8 cellular contexts compared by ENCODE assay signal in genomic region chr1:155648207-155649147, GRCh38. TPM values are rescaled to one million over a fixed set of nuclear protein-coding genes. Genes with fewer than 3 reads are reported as not detected.
DNase-seq lines count a peak whose midpoint lies in the region; ATAC-seq, FAIRE-seq and TF ChIP-seq lines count a peak whose summit lies in the region.

No MANE protein-coding gene starts in this region.

- no peak overlapping the region for H3K4me3 ChIP-seq in endothelial cell of umbilical vein (replicated peaks in 1 of 3; ENCODE audit: insufficient read depth in 1 of 3, low read depth in 1 of 3, low read length in 3 of 3)
- no peak overlapping the region for H3K4me3 ChIP-seq in naive thymus-derived CD4-positive, alpha-beta T cell (ENCODE audit: low read length)

- no peaks in the 10 kb centered on the region for H3K9me3 Mint-ChIP-seq in activated naive CD8-positive, alpha-beta T cell treated with anti-CD3 and anti-CD28 coated beads, Interleukin-2, amount 50 U/mL, for 24 hours
- H3K9me3 Mint-ChIP-seq in activated naive CD8-positive, alpha-beta T cell treated with anti-CD3 and anti-CD28 coated beads for 36 hours = no peaks in the 10 kb centered on the region
- H3K9me3 Mint-ChIP-seq in naive thymus-derived CD4-positive, alpha-beta T cell = peaks cover 0 to 4% (median 0%) of the 10 kb centered on the region in 11 donors
- peaks cover 1% of the 10 kb centered on the region for H3K9me3 Mint-ChIP-seq in activated naive CD4-positive, alpha-beta T cell treated with anti-CD3 and anti-CD28 coated beads for 36 hours

- peak; percentile 77 for ATAC-seq in activated naive CD8-positive, alpha-beta T cell treated with anti-CD3 and anti-CD28 coated beads, Interleukin-2, amount 50 U/mL, for 24 hours
- peak; percentile 67 for ATAC-seq in naive thymus-derived CD4-positive, alpha-beta T cell
- no peak for ATAC-seq in GM21360 (IDR thresholded peaks at IDR 0.05; ENCODE audit: unreplicated experiment)

- no peak for TF ChIP-seq POLR2A in endothelial cell of umbilical vein (IDR thresholded peaks at IDR 0.05; ENCODE audit: low read depth, low read length)

- no peak overlapping the region for H3K27ac ChIP-seq in endothelial cell of umbilical vein (ENCODE audit: insufficient read depth, low read depth, low read length)
- no peak overlapping the region for H3K27ac ChIP-seq in naive thymus-derived CD4-positive, alpha-beta T cell (ENCODE audit: low read depth, low read length)

- dilution Hi-C loops in endothelial cell of umbilical vein (cut with MboI; ENCODE audit: extremely low pct_ligation_motif_present, low sequenced_read_pairs) = no loop called here

- H4K20me1 ChIP-seq in endothelial cell of umbilical vein (replicated peaks; ENCODE audit: control insufficient read depth, extremely low read depth, insufficient read depth, low read length) = no peaks in the 10 kb centered on the region

- peaks cover 7% of the 10 kb centered on the region for H3K4me1 ChIP-seq in endothelial cell of umbilical vein (ENCODE audit: control insufficient read depth, extremely low read depth, insufficient read depth, low read length)
- no peaks in the 10 kb centered on the region for H3K4me1 ChIP-seq in naive thymus-derived CD4-positive, alpha-beta T cell (ENCODE audit: control insufficient read depth in 2 of 2, insufficient read depth in 2 of 2, low read length in 2 of 2)

- H3K9ac ChIP-seq in endothelial cell of umbilical vein (replicated peaks; ENCODE audit: extremely low read depth, insufficient read depth, low read length) = no peak overlapping the region

- H3K9me3 ChIP-seq in endothelial cell of umbilical vein (replicated peaks; ENCODE audit: control insufficient read depth, insufficient read depth, low read length) = no peaks in the 10 kb centered on the region
- peaks cover 0 to under 1% (median 0%) of the 10 kb centered on the region in 3 experiments for H3K9me3 ChIP-seq in naive thymus-derived CD4-positive, alpha-beta T cell (ENCODE audit: control insufficient read depth in 2 of 3, low read length in 3 of 3)

- H3K4me3 Mint-ChIP-seq in activated naive CD8-positive, alpha-beta T cell treated with anti-CD3 and anti-CD28 coated beads, Interleukin-2, amount 50 U/mL, for 24 hours = no peak overlapping the region
- H3K4me3 Mint-ChIP-seq in activated naive CD8-positive, alpha-beta T cell treated with anti-CD3 and anti-CD28 coated beads for 36 hours = no peak overlapping the region
- H3K4me3 Mint-ChIP-seq in naive thymus-derived CD4-positive, alpha-beta T cell = no peak overlapping the region
- H3K4me3 Mint-ChIP-seq in activated naive CD4-positive, alpha-beta T cell treated with anti-CD3 and anti-CD28 coated beads for 36 hours = no peak overlapping the region

- no peak overlapping the region for H3K27ac Mint-ChIP-seq in activated naive CD8-positive, alpha-beta T cell treated with anti-CD3 and anti-CD28 coated beads, Interleukin-2, amount 50 U/mL, for 24 hours
- H3K27ac Mint-ChIP-seq in activated naive CD8-positive, alpha-beta T cell treated with anti-CD3 and anti-CD28 coated beads for 36 hours = no peak overlapping the region
- H3K27ac Mint-ChIP-seq in naive thymus-derived CD4-positive, alpha-beta T cell = no peak overlapping the region
- H3K27ac Mint-ChIP-seq in activated naive CD4-positive, alpha-beta T cell treated with anti-CD3 and anti-CD28 coated beads for 36 hours = no peak overlapping the region

- peak; percentile 95 for FAIRE-seq in endothelial cell of umbilical vein (lab: Jason Lieb, UNC)

- no peaks in the 10 kb centered on the region for H3K36me3 Mint-ChIP-seq in activated naive CD8-positive, alpha-beta T cell treated with anti-CD3 and anti-CD28 coated beads, Interleukin-2, amount 50 U/mL, for 24 hours (ENCODE audit: low read depth)
- H3K36me3 Mint-ChIP-seq in activated naive CD8-positive, alpha-beta T cell treated with anti-CD3 and anti-CD28 coated beads for 36 hours = no peaks in the 10 kb centered on the region
- peaks cover 0 to 8% (median 2%) of the 10 kb centered on the region in 5 donors for H3K36me3 Mint-ChIP-seq in naive thymus-derived CD4-positive, alpha-beta T cell
- no peaks in the 10 kb centered on the region for H3K36me3 Mint-ChIP-seq in activated naive CD4-positive, alpha-beta T cell treated with anti-CD3 and anti-CD28 coated beads for 36 hours (ENCODE audit: low read depth)

- no peak for DNase-seq in activated naive CD8-positive, alpha-beta T cell treated with anti-CD3 and anti-CD28 coated beads, Interleukin-2, amount 50 U/mL, for 24 hours
- no peak for DNase-seq in activated naive CD8-positive, alpha-beta T cell treated with anti-CD3 and anti-CD28 coated beads for 36 hours
- peak; percentile 96 for DNase-seq in RKO (ENCODE audit: low spot score)
- DNase-seq in endothelial cell of umbilical vein (ENCODE audit: low read depth, low spot score) = peak; percentile 87
- no peak for DNase-seq in naive thymus-derived CD4-positive, alpha-beta T cell
- DNase-seq in NCI-H1105 treated with DMSO at 0.1 percent for 48 hours (lab: John Stamatoyannopoulos, UW) = no peak
- no peak for DNase-seq in activated naive CD4-positive, alpha-beta T cell treated with anti-CD3 and anti-CD28 coated beads for 36 hours

- H3K36me3 ChIP-seq in endothelial cell of umbilical vein (ENCODE audit: control insufficient read depth in 2 of 2, extremely low read depth in 1 of 2, insufficient read depth in 2 of 2, low read length in 2 of 2) = no peaks in the 10 kb centered on the region
- no peaks in the 10 kb centered on the region for H3K36me3 ChIP-seq in naive thymus-derived CD4-positive, alpha-beta T cell (ENCODE audit: control insufficient read depth in 2 of 3, insufficient read depth in 3 of 3, low read length in 3 of 3)

- H3K4me2 ChIP-seq in endothelial cell of umbilical vein (ENCODE audit: insufficient read depth, low read length) = peak overlapping the region; percentile 23

- BruUV-seq in endothelial cell of umbilical vein (replicated peaks; lab: Mats Ljungman, UMichigan) = no TSS peak

- H2AFZ ChIP-seq in endothelial cell of umbilical vein (ENCODE audit: low read depth, low read length) = peak overlapping the region; percentile 41

- POLR2A ChIA-PET in endothelial cell of umbilical vein (lab: Charles Lee) = interaction anchor here (0.7 kb wide), 1 partner anchor 27 kb away, joined by 10 read pairs; no protein-coding TSS in a partner anchor
- POLR2A ChIA-PET in naive thymus-derived CD4-positive, alpha-beta T cell (lab: Charles Lee) = interaction anchor here (0.9 kb wide), 1 partner anchor 241 kb away, joined by 3 read pairs; no protein-coding TSS in a partner anchor

- intact Hi-C loops in endothelial cell of umbilical vein (cut with micrococcal nuclease) = loop anchor here (1.0 to 5.0 kb wide), 3 partner anchors 56 to 398 kb away; partner anchors contain the start of gene RUSC1
- intact Hi-C loops in naive thymus-derived CD4-positive, alpha-beta T cell (cut with micrococcal nuclease) = no loop called here
- intact Hi-C loops in activated naive CD4-positive, alpha-beta T cell treated with anti-CD3 and anti-CD28 coated beads for 36 hours (cut with micrococcal nuclease) = no loop called here

- no peaks in the 10 kb centered on the region for H3K79me2 ChIP-seq in endothelial cell of umbilical vein (ENCODE audit: control insufficient read depth, insufficient read depth, low read length)

- no peaks in the 10 kb centered on the region for H3K27me3 ChIP-seq in endothelial cell of umbilical vein (ENCODE audit: control insufficient read depth in 2 of 2, insufficient read depth in 2 of 2, low read length in 2 of 2)
- H3K27me3 ChIP-seq in naive thymus-derived CD4-positive, alpha-beta T cell (ENCODE audit: control insufficient read depth in 2 of 2, insufficient read depth in 2 of 2, low read length in 2 of 2) = no peaks in the 10 kb centered on the region

- peak; percentile 44 to 53 for TF ChIP-seq CTCF in endothelial cell of umbilical vein (IDR thresholded peaks at IDR 0.05; ENCODE audit: extremely low read depth in 1 of 2, insufficient read depth in 1 of 2, low read depth in 1 of 2, low read length in 2 of 2)

- no peaks in the 10 kb centered on the region for H3K27me3 Mint-ChIP-seq in activated naive CD8-positive, alpha-beta T cell treated with anti-CD3 and anti-CD28 coated beads, Interleukin-2, amount 50 U/mL, for 24 hours
- no peaks in the 10 kb centered on the region for H3K27me3 Mint-ChIP-seq in activated naive CD8-positive, alpha-beta T cell treated with anti-CD3 and anti-CD28 coated beads for 36 hours
- peaks cover 0 to 13% (median 4%) of the 10 kb centered on the region in 5 donors for H3K27me3 Mint-ChIP-seq in naive thymus-derived CD4-positive, alpha-beta T cell
- H3K27me3 Mint-ChIP-seq in activated naive CD4-positive, alpha-beta T cell treated with anti-CD3 and anti-CD28 coated beads for 36 hours (ENCODE audit: low read depth) = no peaks in the 10 kb centered on the region

- CTCF ChIA-PET in endothelial cell of umbilical vein (lab: Charles Lee) = interaction anchor here (0.5 to 1.6 kb wide), 22 partner anchors 10 to 652 kb away, joined by 3 to 29 read pairs (median 4); partner anchors contain the start of genes CLK2, FDPS, MTX1 and SCAMP3
- CTCF ChIA-PET in naive thymus-derived CD4-positive, alpha-beta T cell (lab: Charles Lee) = no interaction called here
- CTCF ChIA-PET in activated naive CD4-positive, alpha-beta T cell treated with anti-CD3 and anti-CD28 coated beads for 36 hours (lab: Charles Lee) = interaction anchor here (0.7 to 0.8 kb wide), 2 partner anchors 363 to 400 kb away, joined by 3 read pairs; no protein-coding TSS in a partner anchor

- peaks cover 2% of the 10 kb centered on the region for H3K4me1 Mint-ChIP-seq in activated naive CD8-positive, alpha-beta T cell treated with anti-CD3 and anti-CD28 coated beads, Interleukin-2, amount 50 U/mL, for 24 hours
- H3K4me1 Mint-ChIP-seq in activated naive CD8-positive, alpha-beta T cell treated with anti-CD3 and anti-CD28 coated beads for 36 hours = no peaks in the 10 kb centered on the region
- peaks cover 0 to 7% (median 0%) of the 10 kb centered on the region in 7 donors for H3K4me1 Mint-ChIP-seq in naive thymus-derived CD4-positive, alpha-beta T cell
- peaks cover 3% of the 10 kb centered on the region for H3K4me1 Mint-ChIP-seq in activated naive CD4-positive, alpha-beta T cell treated with anti-CD3 and anti-CD28 coated beads for 36 hours (ENCODE audit: low read depth)

- H3K9me1 ChIP-seq in endothelial cell of umbilical vein (replicated peaks; ENCODE audit: control insufficient read depth, extremely low read depth, insufficient read depth, low read length) = no peaks in the 10 kb centered on the region

RNA-seq across cellular contexts. Expression of gene MSTO1, which starts 38.5 kb away (rescaled TPM):
- total RNA-seq in activated naive CD8-positive, alpha-beta T cell treated with anti-CD3 and anti-CD28 coated beads for 36 hours = 10 to 100 TPM; 85.1 to 99.1 TPM
- total RNA-seq in endothelial cell of umbilical vein = 51.9 and 52.5 TPM in 2 replicates
- polyA plus RNA-seq in endothelial cell of umbilical vein = 36.8 and 44.4 TPM in 2 replicates
- 18.4 and 22.0 TPM in 2 replicates for polyA plus RNA-seq in endothelial cell of umbilical vein (2011; cell fraction: cytosol; rRNA removed)
- polyA plus RNA-seq in endothelial cell of umbilical vein (2011; cell fraction: nucleus; rRNA removed) = 144 and 152 TPM in 2 replicates
- polyA plus RNA-seq in endothelial cell of umbilical vein (2012) = 33.1 and 37.9 TPM in 2 replicates
- polyA minus RNA-seq in endothelial cell of umbilical vein = 43.7 and 49.8 TPM in 2 replicates
- polyA minus RNA-seq in endothelial cell of umbilical vein (2011; cell fraction: cytosol; rRNA and poly(A)+ RNA removed) = 20.1 TPM
- 65.6 and 70.0 TPM in 2 replicates for polyA minus RNA-seq in endothelial cell of umbilical vein (2011; cell fraction: nucleus; rRNA and poly(A)+ RNA removed)
- total RNA-seq in naive thymus-derived CD4-positive, alpha-beta T cell = 100 to 1,000 TPM in 2 of 5 experiments, 10 to 100 TPM in 3; 54.8 to 129 (median 76.7) TPM
- 10 to 100 TPM; 15.6 to 26.8 TPM for polyA plus RNA-seq in naive thymus-derived CD4-positive, alpha-beta T cell
- 10 to 100 TPM; 58.6 to 63.1 TPM for total RNA-seq in activated naive CD4-positive, alpha-beta T cell treated with anti-CD3 and anti-CD28 coated beads for 36 hours

RNA-seq across cellular contexts. Expression of gene YY1AP1, which starts 40.1 kb away (rescaled TPM):
- total RNA-seq in activated naive CD8-positive, alpha-beta T cell treated with anti-CD3 and anti-CD28 coated beads for 36 hours = 10 to 100 TPM; 66.8 to 67.0 TPM
- total RNA-seq in endothelial cell of umbilical vein = 42.0 and 42.3 TPM in 2 replicates
- 46.4 and 46.9 TPM in 2 replicates for polyA plus RNA-seq in endothelial cell of umbilical vein
- polyA plus RNA-seq in endothelial cell of umbilical vein (2011; cell fraction: cytosol; rRNA removed) = 53.1 and 53.8 TPM in 2 replicates
- polyA plus RNA-seq in endothelial cell of umbilical vein (2011; cell fraction: nucleus; rRNA removed) = 69.0 and 79.3 TPM in 2 replicates
- 23.7 and 30.9 TPM in 2 replicates for polyA plus RNA-seq in endothelial cell of umbilical vein (2012)
- polyA minus RNA-seq in endothelial cell of umbilical vein = 40.2 and 41.9 TPM in 2 replicates
- polyA minus RNA-seq in endothelial cell of umbilical vein (2011; cell fraction: cytosol; rRNA and poly(A)+ RNA removed) = 45.2 TPM
- polyA minus RNA-seq in endothelial cell of umbilical vein (2011; cell fraction: nucleus; rRNA and poly(A)+ RNA removed) = 21.9 and 32.8 TPM in 2 replicates
- total RNA-seq in naive thymus-derived CD4-positive, alpha-beta T cell = 100 to 1,000 TPM in 2 of 5 experiments, 10 to 100 TPM in 3; 81.2 to 130 (median 88.2) TPM
- 10 to 100 TPM; 37.4 to 59.3 TPM for polyA plus RNA-seq in naive thymus-derived CD4-positive, alpha-beta T cell
- 10 to 100 TPM; 54.8 to 59.5 TPM for total RNA-seq in activated naive CD4-positive, alpha-beta T cell treated with anti-CD3 and anti-CD28 coated beads for 36 hours

RNA-seq across cellular contexts. Expression of gene DAP3, which starts 40.4 kb away (rescaled TPM):
- 100 to 1,000 TPM; 148 to 151 TPM for total RNA-seq in activated naive CD8-positive, alpha-beta T cell treated with anti-CD3 and anti-CD28 coated beads for 36 hours
- total RNA-seq in endothelial cell of umbilical vein = 98.9 and 104 TPM in 2 replicates
- 86.5 and 88.9 TPM in 2 replicates for polyA plus RNA-seq in endothelial cell of umbilical vein
- 122 and 127 TPM in 2 replicates for polyA plus RNA-seq in endothelial cell of umbilical vein (2011; cell fraction: cytosol; rRNA removed)
- polyA plus RNA-seq in endothelial cell of umbilical vein (2011; cell fraction: nucleus; rRNA removed) = 179 and 188 TPM in 2 replicates
- polyA plus RNA-seq in endothelial cell of umbilical vein (2012) = 90.0 and 122 TPM in 2 replicates
- 140 and 144 TPM in 2 replicates for polyA minus RNA-seq in endothelial cell of umbilical vein
- 84.5 TPM for polyA minus RNA-seq in endothelial cell of umbilical vein (2011; cell fraction: cytosol; rRNA and poly(A)+ RNA removed)
- polyA minus RNA-seq in endothelial cell of umbilical vein (2011; cell fraction: nucleus; rRNA and poly(A)+ RNA removed) = 79.6 and 112 TPM in 2 replicates
- total RNA-seq in naive thymus-derived CD4-positive, alpha-beta T cell = 100 to 1,000 TPM; 112 to 155 (median 145) TPM
- 100 to 1,000 TPM; 111 to 135 TPM for polyA plus RNA-seq in naive thymus-derived CD4-positive, alpha-beta T cell
- 100 to 1,000 TPM; 137 to 141 TPM for total RNA-seq in activated naive CD4-positive, alpha-beta T cell treated with anti-CD3 and anti-CD28 coated beads for 36 hours

Comparison
In these comparisons a context has a peak if more than half of its experiments do, and no peak if none do; other contexts are left out.
1. DNase-seq: peak in RKO (single experiment) and endothelial cell of umbilical vein (single experiment); none in activated naive CD8-positive, alpha-beta T cell treated with anti-CD3 and anti-CD28 coated beads, Interleukin-2, amount 50 U/mL, for 24 hours (single experiment), activated naive CD8-positive, alpha-beta T cell treated with anti-CD3 and anti-CD28 coated beads for 36 hours (single experiment), naive thymus-derived CD4-positive, alpha-beta T cell (0 of 9), NCI-H1105 treated with DMSO at 0.1 percent for 48 hours (single experiment) and activated naive CD4-positive, alpha-beta T cell treated with anti-CD3 and anti-CD28 coated beads for 36 hours (single experiment).